23 cellular contexts compared by ENCODE assay signal in the genomic region with DNA sequence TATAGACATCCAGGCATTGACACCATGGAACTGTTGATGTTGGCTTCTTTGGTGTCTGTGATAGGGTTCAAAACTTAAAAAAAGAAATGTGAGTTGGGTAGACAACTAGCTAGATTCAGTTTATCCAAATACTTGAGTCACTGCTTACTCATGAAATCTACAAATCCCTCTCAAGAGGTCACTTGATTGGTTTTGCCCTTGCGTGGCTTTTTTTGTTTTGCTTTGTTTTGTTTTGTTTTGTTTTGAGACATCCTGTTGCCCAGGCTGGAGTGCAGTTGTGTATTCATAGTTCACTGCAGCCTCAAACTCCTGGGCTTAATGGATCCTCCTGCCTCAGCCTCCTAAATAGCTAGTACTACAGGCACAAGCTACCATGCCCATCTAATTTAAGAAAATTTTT. TPM values are rescaled to one million over a fixed set of nuclear protein-coding genes. Genes with fewer than 3 reads are reported as not detected.
A peak's percentile ranks its signal among the peaks of the same experiment; 100 is the strongest.
DNase-seq lines count a peak whose midpoint lies in the region; ATAC-seq and TF ChIP-seq lines count a peak whose summit lies in the region.
"Had no signal": no experiment of that assay in that cellular context is flagged by ENCODE, and none has a peak within 500 bp of the region (broad histone marks: within the 10 kb centered on the region; RNA-seq: fewer than 3 reads in every experiment).

No MANE protein-coding gene starts in this region.

- no peak overlapping the region for H3K27ac ChIP-seq in gastroesophageal sphincter
- H3K27ac ChIP-seq: A549; BLaER1 treated with 17β-estradiol and CSF1 and Interleukin-3, amounts not matched to agents 10 nM and 100 nM; HL-60 had no signal

- H3K27me3 ChIP-seq in gastroesophageal sphincter = no peaks in the 10 kb centered on the region
- H3K27me3 ChIP-seq: BLaER1 treated with 17β-estradiol and CSF1 and Interleukin-3, amounts not matched to agents 10 nM and 100 nM had no signal

- no peaks in the 10 kb centered on the region for H3K4me1 ChIP-seq in gastroesophageal sphincter
- H3K4me1 ChIP-seq: A549 had no signal

- no peak for TF ChIP-seq POLR2A in gastroesophageal sphincter (IDR thresholded peaks at IDR 0.05)

- no peaks in the 10 kb centered on the region for H3K9me3 ChIP-seq in gastroesophageal sphincter

- TF ChIP-seq EP300 in gastroesophageal sphincter (IDR thresholded peaks at IDR 0.05) = no peak

- no peaks in the 10 kb centered on the region for H3K36me3 ChIP-seq in gastroesophageal sphincter
- H3K36me3 ChIP-seq: BLaER1 treated with 17β-estradiol and CSF1 and Interleukin-3, amounts not matched to agents 10 nM and 100 nM had no signal

- H3K4me3 ChIP-seq in epithelial cell of esophagus (ENCODE audit: low read length) (no peak overlapping the region), gastroesophageal sphincter (no peak overlapping the region)
- H3K4me3 ChIP-seq: A549; BLaER1 treated with 17β-estradiol and CSF1 and Interleukin-3, amounts not matched to agents 10 nM and 100 nM had no signal

- 88 to 100% methylated on average over 1 of the region's 1 CpG for WGBS in gastroesophageal sphincter (ENCODE audit: low coverage in 1 of 2), 2 donors

- H3K36me3 Mint-ChIP-seq in nephron progenitor cell (ENCODE audit: low read depth) = peaks cover 12% of the 10 kb centered on the region

- peaks cover 16% of the 10 kb centered on the region for H3K27me3 Mint-ChIP-seq in nephron progenitor cell (ENCODE audit: low read depth, poor library complexity)

- TF ChIP-seq CTCF in epithelial cell of esophagus (IDR thresholded peaks at IDR 0.05; ENCODE audit: insufficient read depth, low read depth, low read length, missing control alignments) (no peak), nephron progenitor cell (IDR thresholded peaks at IDR 0.05) (no peak), gastroesophageal sphincter (IDR thresholded peaks at IDR 0.05) (no peak)

- no peak overlapping the region for H3K4me3 Mint-ChIP-seq in nephron progenitor cell
- H3K4me3 Mint-ChIP-seq: CD8-positive, alpha-beta memory T cell had no signal

- peaks cover 14% of the 10 kb centered on the region for H3K4me1 Mint-ChIP-seq in nephron progenitor cell
- H3K4me1 Mint-ChIP-seq: CD8-positive, alpha-beta memory T cell had no signal

- no peak overlapping the region for H3K27ac Mint-ChIP-seq in nephron progenitor cell
- H3K27ac Mint-ChIP-seq: CD8-positive, alpha-beta memory T cell had no signal

- H3K9me3 Mint-ChIP-seq in nephron progenitor cell = peaks cover 33% of the 10 kb centered on the region

- DNase-seq in DMS53 (lab: John Stamatoyannopoulos, UW) = peak; percentile 75
- peak; percentile 63 for DNase-seq in M059J (ENCODE audit: low read depth)
- DNase-seq in epithelial cell of esophagus (ENCODE audit: low read depth) = peak; percentile 41
- DNase-seq in renal cortical epithelial cell (ENCODE audit: low read depth) = peak; percentile 21
- DNase-seq in hepatic stellate cell (ENCODE audit: low spot score) = no peak
- no peak for DNase-seq in nephron progenitor cell
- DNase-seq: CD8-positive, alpha-beta memory T cell; DMS79; IMR-90; Karpas-422; MM.1S; NCI-H1092; NCI-H1436 treated with DMSO at 0.1 percent for 48 hours; NCI-H2029; NCI-H345; NCI-H524 treated with DMSO at 0.1 percent for 48 hours had no signal

- ATAC-seq in GM19467 (IDR thresholded peaks at IDR 0.05; ENCODE audit: unreplicated experiment) (no peak), gastroesophageal sphincter (no peak)
- ATAC-seq: A549, Panc1, Right ventricle myocardium inferior had no signal

RNA-seq across cellular contexts. Expression of gene ENTREP1, which starts 10.5 kb away (rescaled TPM):
- total RNA-seq in M059J (2014; rRNA removed; shearing (Covaris generic)) = 0.05 TPM in 1 of 2 replicates, not detected in the other
- total RNA-seq in renal cortical epithelial cell (1.0 and 2.4 TPM in 2 replicates), gastroesophageal sphincter (10 to 100 TPM; 11.3 to 29.3 (median 21.3) TPM)
- total RNA-seq: CD8-positive, alpha-beta memory T cell; IMR-90 had no signal

Comparison
In these comparisons a context has a peak if more than half of its experiments do, and no peak if none do; other contexts are left out.
1. DNase-seq: peak in DMS53 (single experiment), M059J (single experiment), epithelial cell of esophagus (single experiment) and renal cortical epithelial cell (single experiment); none in hepatic stellate cell (single experiment) and nephron progenitor cell (single experiment).